Comparison of ENCODE assay signal across 12 cellular contexts in the genomic region with DNA sequence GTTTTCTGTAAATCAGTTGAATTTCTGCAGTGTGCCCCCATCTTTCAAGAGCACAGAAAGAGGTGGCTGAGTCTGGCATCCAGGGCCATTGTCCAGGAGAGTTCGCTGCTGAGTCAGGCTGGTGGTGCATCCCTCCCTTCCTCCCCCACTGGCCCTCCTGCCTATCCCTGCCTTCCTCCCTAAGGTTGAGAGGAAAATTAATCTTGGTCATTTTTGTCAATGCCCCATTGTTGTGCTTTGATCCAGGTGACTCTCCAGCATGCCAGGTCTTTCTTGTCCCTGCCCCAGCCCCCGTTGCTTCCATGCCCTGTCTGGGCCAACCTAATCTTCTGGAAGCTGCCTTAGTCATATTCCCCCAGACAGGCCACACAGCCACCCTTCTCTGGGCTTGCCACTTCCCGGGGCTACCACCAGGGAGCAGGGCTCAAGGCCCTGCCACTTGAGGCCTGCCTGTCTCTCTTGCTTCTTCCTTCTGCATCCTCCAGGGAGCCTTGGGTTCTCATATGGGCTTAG. TPM values are rescaled to one million over a fixed set of nuclear protein-coding genes. Genes with fewer than 3 reads are reported as not detected.
DNase-seq lines count a peak whose midpoint lies in the region; ATAC-seq and TF ChIP-seq lines count a peak whose summit lies in the region.
"Had no signal": no experiment of that assay in that cellular context is flagged by ENCODE, and none has a peak within 500 bp of the region (broad histone marks: within the 10 kb centered on the region; RNA-seq: fewer than 3 reads in every experiment).

No MANE protein-coding gene starts in this region.

- DNase-seq in 8988T (peak; percentile 49), GM12864 (ENCODE audit: low read depth) (no peak), SK-MEL-5 (ENCODE audit: low read depth, low spot score) (peak; percentile 49), heart left ventricle (no peak), DMS153 (lab: John Stamatoyannopoulos, UW) (no peak), tibial artery (no peak), NCI-H2227 (lab: John Stamatoyannopoulos, UW; ENCODE audit: unreplicated experiment) (no peak)
- DNase-seq: activated CD8-positive, alpha-beta memory T cell treated with anti-CD3 and anti-CD28 coated beads, Interleukin-2, amount 50 U/mL, for 4 hours; hippocampal formation; RPMI8226 had no signal

- intact Hi-C loops in heart left ventricle (cut with DNase I) (no loop called here), tibial artery (cut with DNase I; ENCODE audit: low total_unique reads) (no loop called here)

- ATAC-seq in heart left ventricle = peak in 3 of 4 donors; percentile 33 to 49 (median 37)
- no peak for ATAC-seq in HG02973 (IDR thresholded peaks at IDR 0.05; ENCODE audit: unreplicated experiment)

- H3K9me3 ChIP-seq in heart left ventricle (no peaks in the 10 kb centered on the region), tibial artery (no peaks in the 10 kb centered on the region)

- in situ Hi-C loops in SK-MEL-5 (cut with HindIII; ENCODE audit: low pct_unique_long_range_greater_than_20kb, low sequenced_read_pairs) = no loop called here

- H3K4me3 ChIP-seq in GM12864 (ENCODE audit: low read depth, low read length) (no peak overlapping the region), heart left ventricle (no peak overlapping the region), tibial artery (no peak overlapping the region)

- TF ChIP-seq CTCF in GM12864 (IDR thresholded peaks at IDR 0.05; ENCODE audit: low read depth, low read length, missing control alignments) (peak; percentile 51), heart left ventricle (IDR thresholded peaks at IDR 0.05) (peak in 1 of 12 donors; percentile 10), tibial artery (IDR thresholded peaks at IDR 0.05) (no peak)

- no peak for TF ChIP-seq POLR2A in heart left ventricle (IDR thresholded peaks at IDR 0.05)

- H3K4me1 ChIP-seq in heart left ventricle (peaks cover 0 to 22% (median 7%) of the 10 kb centered on the region in 12 donors), tibial artery (no peaks in the 10 kb centered on the region)
- H3K4me1 ChIP-seq: parathyroid adenoma had no signal

- no peaks in the 10 kb centered on the region for H3K27me3 ChIP-seq in heart left ventricle
- peaks cover 0 to 2% of the 10 kb centered on the region in 2 donors for H3K27me3 ChIP-seq in tibial artery

- H3K27ac ChIP-seq in heart left ventricle (no peak overlapping the region), tibial artery (no peak overlapping the region)
- H3K27ac ChIP-seq: parathyroid adenoma had no signal

- whole genome bisulfite sequencing in heart left ventricle, 4 donors = 41 to 65% (median 57%) methylated on average over 3 of the region's 3 CpGs

- no peaks in the 10 kb centered on the region for H3K36me3 ChIP-seq in heart left ventricle
- no peaks in the 10 kb centered on the region for H3K36me3 ChIP-seq in tibial artery

RNA-seq across cellular contexts. Expression of a gene that starts 26.6 kb away (rescaled TPM):
- not detected in 2 replicates for total RNA-seq in SK-MEL-5 (2014; rRNA removed; shearing (Covaris generic))
- 0.11 TPM in 1 of 2 replicates, not detected in the other for polyA plus RNA-seq in SK-MEL-5 (2015; cell fraction: cytosol; rRNA removed)
- not detected in 2 replicates for polyA plus RNA-seq in SK-MEL-5 (2015; cell fraction: nucleus; rRNA removed)
- total RNA-seq in heart left ventricle = 1 to 10 TPM in 1 of 9 donors, under 1 TPM in 4, not detected in 4; 0.23 to 2.1 (median 0.40) TPM
- polyA plus RNA-seq in heart left ventricle = 1 to 10 TPM in 1 of 2 donors, under 1 TPM in 1; 0.07 to 3.4 TPM

RNA-seq across cellular contexts. Expression of a gene that starts 41.5 kb away (rescaled TPM):
- total RNA-seq in SK-MEL-5 (2014; rRNA removed; shearing (Covaris generic)) = not detected in 2 replicates
- polyA plus RNA-seq in SK-MEL-5 (2015; cell fraction: cytosol; rRNA removed) = not detected in 2 replicates
- polyA plus RNA-seq in SK-MEL-5 (2015; cell fraction: nucleus; rRNA removed) = not detected in 2 replicates
- not detected for total RNA-seq in heart left ventricle
- polyA plus RNA-seq in heart left ventricle = not detected

Comparison
In these comparisons a context has a peak if more than half of its experiments do, and no peak if none do; other contexts are left out.
1. DNase-seq: peak in 8988T (single experiment) and SK-MEL-5 (single experiment); none in GM12864 (single experiment), heart left ventricle (0 of 5), DMS153 (single experiment), tibial artery (0 of 2) and NCI-H2227 (single experiment).